In the genomic region with DNA sequence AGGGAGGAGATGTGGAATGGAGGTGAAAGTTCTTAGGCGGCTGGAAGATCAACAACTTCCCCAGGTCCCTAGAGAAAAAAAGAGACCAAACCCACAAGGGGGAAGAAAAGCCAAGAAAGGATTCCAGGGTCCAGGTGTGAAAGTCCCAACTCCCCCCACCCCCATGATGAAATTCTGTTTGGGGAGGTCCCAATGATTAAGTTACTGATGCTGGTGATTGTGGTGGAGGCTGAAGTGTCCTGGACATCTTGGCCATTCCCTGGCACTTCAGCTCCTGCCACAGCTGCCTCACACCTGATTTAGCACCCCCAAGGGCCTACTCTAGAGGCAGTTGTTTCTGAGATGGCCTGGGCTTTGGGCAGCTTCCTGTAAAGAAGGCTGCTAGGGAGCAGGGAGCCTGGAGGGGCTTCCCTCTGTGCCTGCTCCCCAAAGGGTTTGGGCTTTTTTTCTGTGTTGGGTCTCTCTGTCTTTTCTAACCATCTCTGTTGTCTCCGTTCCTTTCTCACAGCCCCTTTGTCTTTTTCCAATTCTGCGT, we compare ENCODE assay signal across 18 cellular contexts. TPM values are rescaled to one million over a fixed set of nuclear protein-coding genes. Genes with fewer than 3 reads are reported as not detected.
DNase-seq lines count a peak whose midpoint lies in the region; ATAC-seq and TF ChIP-seq lines count a peak whose summit lies in the region.
"Had no signal": no experiment of that assay in that cellular context is flagged by ENCODE, and none has a peak within 500 bp of the region (broad histone marks: within the 10 kb centered on the region; RNA-seq: fewer than 3 reads in every experiment).

No MANE protein-coding gene starts in this region.

- H3K27ac ChIP-seq in HEK293 (ENCODE audit: extremely low read depth, low read depth, low read length), result no peak overlapping the region; the same call in 1 of the 2 replicates
- H3K27ac ChIP-seq in SJSA1, result no peak overlapping the region
- H3K27ac ChIP-seq in aorta (ENCODE audit: low read depth in 1 of 2, low read length in 2 of 2), result no peak overlapping the region

- H3K27me3 ChIP-seq in SJSA1 (replicated peaks) (no peaks in the 10 kb centered on the region), aorta (ENCODE audit: control insufficient read depth in 1 of 2, insufficient read depth in 2 of 2, low read length in 1 of 2) (no peaks in the 10 kb centered on the region)

- H3K4me3 ChIP-seq in HEK293 (ENCODE audit: low read depth, low read length) (no peak overlapping the region), SJSA1 (0 out of 2 replicates have a peak overlapping the region, but pooled peaks have one; percentile 36), fibroblast of the aortic adventitia (ENCODE audit: low read depth, low read length) (peak overlapping the region; percentile 67), skeletal muscle cell (ENCODE audit: low read depth, low read length) (peak overlapping the region; percentile 40), aorta (ENCODE audit: low read length in 2 of 2) (peak overlapping the region in 1 of 2 donors; percentile 60)
- H3K4me3 ChIP-seq: mucosa of descending colon had no signal

- H3K9me3 ChIP-seq in HEK293 (ENCODE audit: control insufficient read depth, insufficient read depth, low read depth, low read length), result no peaks in the 10 kb centered on the region
- H3K9me3 ChIP-seq in SJSA1 (replicated peaks), result no peaks in the 10 kb centered on the region
- no peaks in the 10 kb centered on the region for H3K9me3 ChIP-seq in aorta (ENCODE audit: control insufficient read depth, low read length)
- H3K9me3 ChIP-seq: mucosa of descending colon, tibial nerve had no signal

- no peak for ATAC-seq in aorta (ENCODE audit: low FRiP score)
- ATAC-seq: HepG2, mucosa of descending colon had no signal

- CTCF ChIA-PET in HEK293 (lab: Yijun Ruan, JAX), result interaction anchor here (1.0 to 2.0 kb wide), 3 partner anchors 18 to 28 kb away, joined by 3 to 4 read pairs (median 4); a partner anchor contains a TSS

- no peak for TF ChIP-seq CTCF in HEK293 (tag by site-specific recombination; IDR thresholded peaks at IDR 0.05)
- no peak for TF ChIP-seq CTCF in fibroblast of the aortic adventitia (IDR thresholded peaks at IDR 0.05; ENCODE audit: insufficient read depth, low read length)

- intact Hi-C loops in posterior cingulate gyrus (cut with DNase I), result no loop called here
- intact Hi-C loops in aorta (cut with DNase I), result no loop called here

- peaks cover 15 to 58% of the 10 kb centered on the region in 2 experiments for H3K36me3 ChIP-seq in HEK293 (ENCODE audit: control insufficient read depth in 2 of 2, insufficient read depth in 1 of 2, low read length in 2 of 2)
- peaks cover 3% of the 10 kb centered on the region; the same call in 1 of the 2 replicates for H3K36me3 ChIP-seq in SJSA1
- no peaks in the 10 kb centered on the region for H3K36me3 ChIP-seq in aorta (ENCODE audit: control insufficient read depth in 1 of 2, insufficient read depth in 2 of 2, low read length in 1 of 2)
- H3K36me3 ChIP-seq: tibial nerve had no signal

- H3K4me1 ChIP-seq in HEK293 (ENCODE audit: control insufficient read depth, insufficient read depth, low read length) (peaks cover 90% of the 10 kb centered on the region), SJSA1 (replicated peaks) (peaks cover 6% of the 10 kb centered on the region), aorta (ENCODE audit: control insufficient read depth in 1 of 2, insufficient read depth in 2 of 2, low read length in 2 of 2) (peaks cover 0 to 5% of the 10 kb centered on the region in 2 donors)
- H3K4me1 ChIP-seq: parathyroid adenoma had no signal

- POLR2A ChIA-PET in HEK293 (lab: Yijun Ruan, JAX), result no interaction called here

- no peak for DNase-seq in SJSA1 (ENCODE audit: low read depth in 1 of 2, low spot score in 2 of 2)
- DNase-seq in fibroblast of the aortic adventitia (ENCODE audit: low read depth), result no peak
- DNase-seq in skeletal muscle cell (ENCODE audit: low read depth), result no peak
- DNase-seq in posterior cingulate gyrus, result no peak
- DNase-seq in NCI-H1436 (lab: John Stamatoyannopoulos, UW), result no peak
- no peak for DNase-seq in aorta
- DNase-seq in 8988T, result no peak
- DNase-seq: activated CD4-positive, alpha-beta memory T cell treated with anti-CD3 and anti-CD28 coated beads, Interleukin-2, amount 10 ng/mL, durations not matched to agents 7 days and 5 days; CD4-positive, CD25-positive, alpha-beta regulatory T cell; NCI-H1048; NCI-H2171 treated with DMSO at 0.1 percent for 48 hours; SHP77 treated with DMSO at 0.1 percent for 48 hours had no signal

- 84 to 87% methylated on average over 3 of the region's 3 CpGs for WGBS in aorta, 2 donors

TF ChIP-seq in HEK293, 187 proteins besides CTCF, POLR2A, EP300 and RAD21 (continues in another document):
- no peak for TF ChIP-seq ZNF777 (tag by site-specific recombination; IDR thresholded peaks at IDR 0.05; ENCODE audit: borderline replicate concordance)
- TF ChIP-seq, protein P1, sequence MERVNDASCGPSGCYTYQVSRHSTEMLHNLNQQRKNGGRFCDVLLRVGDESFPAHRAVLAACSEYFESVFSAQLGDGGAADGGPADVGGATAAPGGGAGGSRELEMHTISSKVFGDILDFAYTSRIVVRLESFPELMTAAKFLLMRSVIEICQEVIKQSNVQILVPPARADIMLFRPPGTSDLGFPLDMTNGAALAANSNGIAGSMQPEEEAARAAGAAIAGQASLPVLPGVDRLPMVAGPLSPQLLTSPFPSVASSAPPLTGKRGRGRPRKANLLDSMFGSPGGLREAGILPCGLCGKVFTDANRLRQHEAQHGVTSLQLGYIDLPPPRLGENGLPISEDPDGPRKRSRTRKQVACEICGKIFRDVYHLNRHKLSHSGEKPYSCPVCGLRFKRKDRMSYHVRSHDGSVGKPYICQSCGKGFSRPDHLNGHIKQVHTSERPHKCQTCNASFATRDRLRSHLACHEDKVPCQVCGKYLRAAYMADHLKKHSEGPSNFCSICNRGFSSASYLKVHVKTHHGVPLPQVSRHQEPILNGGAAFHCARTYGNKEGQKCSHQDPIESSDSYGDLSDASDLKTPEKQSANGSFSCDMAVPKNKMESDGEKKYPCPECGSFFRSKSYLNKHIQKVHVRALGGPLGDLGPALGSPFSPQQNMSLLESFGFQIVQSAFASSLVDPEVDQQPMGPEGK (tag by site-specific recombination; IDR thresholded peaks at IDR 0.05), result 0 out of 2 replicates have a peak, but pooled peaks have one; percentile 5
- no peak for TF ChIP-seq ZNF529 (tag by site-specific recombination; IDR thresholded peaks at IDR 0.05; ENCODE audit: insufficient replicate concordance)
- no peak for TF ChIP-seq ZNF248 (tag by site-specific recombination; IDR thresholded peaks at IDR 0.05)
- TF ChIP-seq, protein P2, sequence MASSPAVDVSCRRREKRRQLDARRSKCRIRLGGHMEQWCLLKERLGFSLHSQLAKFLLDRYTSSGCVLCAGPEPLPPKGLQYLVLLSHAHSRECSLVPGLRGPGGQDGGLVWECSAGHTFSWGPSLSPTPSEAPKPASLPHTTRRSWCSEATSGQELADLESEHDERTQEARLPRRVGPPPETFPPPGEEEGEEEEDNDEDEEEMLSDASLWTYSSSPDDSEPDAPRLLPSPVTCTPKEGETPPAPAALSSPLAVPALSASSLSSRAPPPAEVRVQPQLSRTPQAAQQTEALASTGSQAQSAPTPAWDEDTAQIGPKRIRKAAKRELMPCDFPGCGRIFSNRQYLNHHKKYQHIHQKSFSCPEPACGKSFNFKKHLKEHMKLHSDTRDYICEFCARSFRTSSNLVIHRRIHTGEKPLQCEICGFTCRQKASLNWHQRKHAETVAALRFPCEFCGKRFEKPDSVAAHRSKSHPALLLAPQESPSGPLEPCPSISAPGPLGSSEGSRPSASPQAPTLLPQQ (tag by site-specific recombination; IDR thresholded peaks at IDR 0.05), result no peak
- TF ChIP-seq ZNF830 (tag by site-specific recombination; IDR thresholded peaks at IDR 0.05; ENCODE audit: low read depth), result no peak
- no peak for TF ChIP-seq ZNF707 (tag by site-specific recombination; IDR thresholded peaks at IDR 0.05)
- no peak for TF ChIP-seq ZNF426 (tag by site-specific recombination; IDR thresholded peaks at IDR 0.05)
- no peak for TF ChIP-seq ZNF670 (tag by site-specific recombination; IDR thresholded peaks at IDR 0.05; ENCODE audit: low read depth)

RNA-seq across cellular contexts. Expression of a gene that starts 13.1 kb away (rescaled TPM):
- total RNA-seq in SJSA1 (2014; rRNA removed; shearing (Covaris generic)), result 1.2 and 3.2 TPM in 2 replicates
- total RNA-seq in fibroblast of the aortic adventitia (ENCODE audit: low replicate concordance) (3.8 and 7.0 TPM in 2 replicates), aorta (10 to 100 TPM in 1 of 2 donors, 1 to 10 TPM in 1; 6.6 to 17.9 TPM)
- polyA plus RNA-seq in aorta, result 10 to 100 TPM in 1 of 2 donors, 1 to 10 TPM in 1; 1.4 to 11.5 TPM
- total RNA-seq: HepG2 had no signal
- polyA plus RNA-seq: HepG2 had no signal

RNA-seq across cellular contexts. Expression of a gene that starts 20.2 kb away (rescaled TPM):
- total RNA-seq in SJSA1 (2014; rRNA removed; shearing (Covaris generic)), result 4.2 and 10.5 TPM in 2 replicates
- 1.5 and 9.0 TPM in 2 replicates for total RNA-seq in fibroblast of the aortic adventitia (ENCODE audit: low replicate concordance)
- 10 to 100 TPM; 25.4 to 36.9 TPM for total RNA-seq in aorta
- polyA plus RNA-seq in aorta, result 10 to 100 TPM in 1 of 2 donors, 1 to 10 TPM in 1; 7.6 to 61.0 TPM
- total RNA-seq: HepG2 had no signal
- polyA plus RNA-seq: HepG2 had no signal

RNA-seq across cellular contexts. Expression of a gene that starts 24.9 kb away (rescaled TPM):
- total RNA-seq in SJSA1 (2014; rRNA removed; shearing (Covaris generic)), result 1.4 and 5.2 TPM in 2 replicates
- total RNA-seq in fibroblast of the aortic adventitia (ENCODE audit: low replicate concordance), result 9.7 and 14.2 TPM in 2 replicates
- 10 to 100 TPM; 20.0 to 62.9 TPM for total RNA-seq in aorta
- 10 to 100 TPM in 1 of 2 donors, 1 to 10 TPM in 1; 2.4 to 30.5 TPM for polyA plus RNA-seq in aorta
- total RNA-seq: HepG2 had no signal
- polyA plus RNA-seq: HepG2 had no signal

RNA-seq across cellular contexts. Expression of a gene that starts 28.5 kb away (rescaled TPM):
- 0.05 and 1.2 TPM in 2 replicates for total RNA-seq in SJSA1 (2014; rRNA removed; shearing (Covaris generic))
- 0.27 and 0.57 TPM in 2 replicates for total RNA-seq in fibroblast of the aortic adventitia (ENCODE audit: low replicate concordance)
- 1 to 10 TPM; 1.4 to 5.9 TPM for total RNA-seq in aorta
- 1 to 10 TPM in 1 of 2 donors, not detected in 1; 3.6 TPM for polyA plus RNA-seq in aorta
- total RNA-seq: CD4-positive, CD25-positive, alpha-beta regulatory T cell; HepG2 had no signal
- polyA plus RNA-seq: CD4-positive, CD25-positive, alpha-beta regulatory T cell; HepG2 had no signal

RNA-seq across cellular contexts. Expression of a gene that starts 34.3 kb away (rescaled TPM):
- not detected in 2 replicates for total RNA-seq in SJSA1 (2014; rRNA removed; shearing (Covaris generic))
- total RNA-seq in fibroblast of the aortic adventitia (ENCODE audit: low replicate concordance) (not detected in 2 replicates), aorta (not detected)
- under 1 TPM in 1 of 2 donors, not detected in 1; 0.63 TPM for polyA plus RNA-seq in aorta
- total RNA-seq: activated CD4-positive, alpha-beta memory T cell treated with anti-CD3 and anti-CD28 coated beads, Interleukin-2, amount 10 ng/mL, durations not matched to agents 7 days and 5 days; CD4-positive, CD25-positive, alpha-beta regulatory T cell; Daoy; HepG2; mucosa of descending colon; tibial nerve had no signal
- polyA plus RNA-seq: CD4-positive, CD25-positive, alpha-beta regulatory T cell; HepG2 had no signal
